13 cellular contexts compared by ENCODE assay signal in the genomic region with DNA sequence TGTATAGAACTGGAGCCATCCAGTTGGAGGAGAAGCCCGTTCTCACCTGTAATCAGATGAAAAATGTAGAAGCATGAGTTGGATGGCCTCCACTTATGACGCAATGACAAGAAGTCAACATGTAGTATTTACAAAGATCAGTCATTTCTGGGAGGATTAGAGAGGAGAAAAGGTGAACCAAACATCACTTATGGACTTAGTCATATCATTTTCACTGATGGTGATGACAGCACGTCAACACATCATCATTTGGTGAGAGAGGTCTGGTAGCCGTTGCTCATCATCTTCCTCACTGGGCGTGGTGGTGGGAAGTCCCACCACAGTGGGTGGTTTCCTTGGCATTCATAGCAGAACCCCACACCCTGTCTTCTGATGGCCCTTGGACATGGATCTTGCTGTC.
DNase-seq lines count a peak whose midpoint lies in the region; ATAC-seq and TF ChIP-seq lines count a peak whose summit lies in the region.
"Had no signal": no experiment of that assay in that cellular context is flagged by ENCODE, and none has a peak within 500 bp of the region (broad histone marks: within the 10 kb centered on the region; RNA-seq: fewer than 3 reads in every experiment).

No MANE protein-coding gene starts in this region.

- H3K27me3 Mint-ChIP-seq in T-helper 2 cell treated with Interferon-gamma antibody and Interleukin-4, amounts not matched to agents 5 μg/mL and 100 μg/mL, for 36 hours (ENCODE audit: low read depth): no peaks in the 10 kb centered on the region
- H3K27me3 Mint-ChIP-seq in HFFc6 (ENCODE audit: insufficient read depth): peaks cover 2% of the 10 kb centered on the region
- H3K27me3 Mint-ChIP-seq: progenitor cell of endocrine pancreas had no signal

- H3K4me3 Mint-ChIP-seq in T-helper 2 cell treated with Interferon-gamma antibody and Interleukin-4, amounts not matched to agents 5 μg/mL and 100 μg/mL, for 36 hours: no peak overlapping the region
- no peak overlapping the region for H3K4me3 Mint-ChIP-seq in HFFc6
- H3K4me3 Mint-ChIP-seq: immature natural killer cell had no signal

- H3K36me3 Mint-ChIP-seq in T-helper 2 cell treated with Interferon-gamma antibody and Interleukin-4, amounts not matched to agents 5 μg/mL and 100 μg/mL, for 36 hours (ENCODE audit: low read depth): no peaks in the 10 kb centered on the region
- 0 out of 2 replicates have a peak, but pooled peaks cover 7% of the 10 kb centered on the region for H3K36me3 Mint-ChIP-seq in HFFc6 (ENCODE audit: low read depth)

- peak; percentile 56 for ATAC-seq in foreskin keratinocyte
- ATAC-seq in GM19023 (IDR thresholded peaks at IDR 0.05; ENCODE audit: unreplicated experiment): no peak
- ATAC-seq in HG03469 (IDR thresholded peaks at IDR 0.05; ENCODE audit: unreplicated experiment): no peak
- ATAC-seq in GM18511 (IDR thresholded peaks at IDR 0.05; ENCODE audit: unreplicated experiment): no peak

- no peaks in the 10 kb centered on the region for H3K9me3 Mint-ChIP-seq in T-helper 2 cell treated with Interferon-gamma antibody and Interleukin-4, amounts not matched to agents 5 μg/mL and 100 μg/mL, for 36 hours
- no peaks in the 10 kb centered on the region for H3K9me3 Mint-ChIP-seq in HFFc6
- H3K9me3 Mint-ChIP-seq: immature natural killer cell had no signal

- peaks cover 16% of the 10 kb centered on the region for H3K4me1 Mint-ChIP-seq in T-helper 2 cell treated with Interferon-gamma antibody and Interleukin-4, amounts not matched to agents 5 μg/mL and 100 μg/mL, for 36 hours (ENCODE audit: low read depth)
- H3K4me1 Mint-ChIP-seq in HFFc6 (ENCODE audit: low read depth): peaks cover 10% of the 10 kb centered on the region
- H3K4me1 Mint-ChIP-seq: immature natural killer cell had no signal

- no peaks in the 10 kb centered on the region for H3K27me3 ChIP-seq in foreskin keratinocyte
- H3K27me3 ChIP-seq: suprapubic skin had no signal

- peak overlapping the region; percentile 11 for H3K27ac Mint-ChIP-seq in T-helper 2 cell treated with Interferon-gamma antibody and Interleukin-4, amounts not matched to agents 5 μg/mL and 100 μg/mL, for 36 hours
- H3K27ac Mint-ChIP-seq in HFFc6: no peak overlapping the region
- H3K27ac Mint-ChIP-seq: immature natural killer cell, progenitor cell of endocrine pancreas had no signal

- no peak overlapping the region for H3K27ac ChIP-seq in foreskin keratinocyte
- H3K27ac ChIP-seq: C4-2B, suprapubic skin had no signal

- no peak for TF ChIP-seq CTCF in GM10266 (IDR thresholded peaks at IDR 0.05; ENCODE audit: control insufficient read depth, insufficient read depth, low read depth, missing control alignments)
- TF ChIP-seq CTCF in foreskin keratinocyte (conservative IDR thresholded peaks at IDR 0.05): no peak
- no peak for TF ChIP-seq CTCF in HFFc6 (IDR thresholded peaks at IDR 0.05)

- H3K4me1 ChIP-seq in foreskin keratinocyte: no peaks in the 10 kb centered on the region

- DNase-seq in A172 (ENCODE audit: low spot score) (peak; percentile 10), GM10266 (ENCODE audit: extremely low spot score) (peak; percentile 10), foreskin keratinocyte (peak; percentile 48 to 59), HFFc6 (no peak)
- peak; percentile 84 for DNase-seq in T-helper 2 cell treated with Interferon-gamma antibody and Interleukin-4, amounts not matched to agents 5 μg/mL and 100 μg/mL, for 36 hours (ENCODE audit: low spot score)
- DNase-seq: dermis blood vessel endothelial cell, immature natural killer cell had no signal
